ENCODE assay signal across 33 cellular contexts in the genomic region with DNA sequence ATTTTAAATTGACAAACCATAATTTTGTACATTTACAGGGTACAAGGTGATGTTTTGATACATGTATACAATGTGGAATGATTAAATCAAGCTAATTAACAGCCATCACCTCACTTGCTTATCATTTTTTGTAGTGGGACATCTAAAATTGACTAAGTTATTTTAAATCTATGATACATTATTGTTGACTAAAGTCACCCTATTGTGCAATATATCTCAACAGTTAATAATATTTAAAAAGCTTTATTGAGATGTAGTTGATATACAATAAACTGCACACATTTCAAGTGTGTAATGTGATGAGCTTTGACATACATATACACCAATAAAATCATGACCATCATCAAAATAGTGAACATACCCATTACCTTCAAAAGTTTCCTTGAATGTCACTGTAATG.
"Had no signal": no experiment of that assay in that cellular context is flagged by ENCODE, and none has a peak within 500 bp of the region (broad histone marks: within the 10 kb centered on the region; RNA-seq: fewer than 3 reads in every experiment).

No MANE protein-coding gene starts in this region.

- DNase-seq: activated effector memory CD4-positive, alpha-beta T cell treated with anti-CD3 and anti-CD28 coated beads, Interleukin-2, amount 50 U/mL, for 16 hours; activated effector memory CD4-positive, alpha-beta T cell treated with Interleukin-2 at 50 U/mL for 16 hours; activated gamma-delta T cell; activated gamma-delta T cell treated with Interleukin-2 at 50 U/mL for 16 hours; activated naive CD4-positive, alpha-beta T cell; activated naive CD4-positive, alpha-beta T cell treated with anti-CD3 and anti-CD28 coated beads for 36 hours; activated naive CD4-positive, alpha-beta T cell treated with anti-CD3 and anti-CD28 coated beads, Interleukin-2, amount 10 ng/mL, durations not matched to agents 7 days and 5 days; activated naive CD4-positive, alpha-beta T cell treated with anti-CD3 and anti-CD28 coated beads, Interleukin-2, amount 50 U/mL, for 16 hours; activated naive CD4-positive, alpha-beta T cell treated with Interleukin-2 at 50 U/mL for 16 hours; activated naive CD8-positive, alpha-beta T cell treated with anti-CD3 and anti-CD28 coated beads for 36 hours; activated naive CD8-positive, alpha-beta T cell treated with anti-CD3 and anti-CD28 coated beads, Interleukin-2, amount 10 ng/mL, durations not matched to agents 7 days and 5 days; activated naive CD8-positive, alpha-beta T cell treated with anti-CD3 and anti-CD28 coated beads, Interleukin-2, amount 50 U/mL, for 24 hours; activated T-cell treated with anti-CD3 and anti-CD28 coated beads, Interleukin-2, amount 50 U/mL, for 4 hours; activated T-cell treated with anti-CD3 and anti-CD28 coated beads, Interleukin-2, amount 50 U/mL, for 48 hours; activated T-cell treated with anti-CD3 and anti-CD28 coated beads, Interleukin-2, amount 50 U/mL, for 72 hours; adrenal gland; amniotic stem cell; amygdala; anterior cingulate cortex; aorta; body of pancreas; brain microvascular endothelial cell; caudate nucleus; central memory CD4-positive, alpha-beta T cell; cerebellar nuclear complex had no signal

- ATAC-seq: activated naive CD4-positive, alpha-beta T cell treated with anti-CD3 and anti-CD28 coated beads, Interleukin-2, amount 50 U/mL, for 72 hours; activated naive CD8-positive, alpha-beta T cell treated with anti-CD3 and anti-CD28 coated beads, Interleukin-2, amount 50 U/mL, for 24 hours; activated T-cell treated with anti-CD3 and anti-CD28 coated beads, Interleukin-2, amount 50 U/mL, for 4 hours; activated T-cell treated with anti-CD3 and anti-CD28 coated beads, Interleukin-2, amount 50 U/mL, for 72 hours; activated T-helper 17 cell treated with anti-CD3 and anti-CD28 coated beads, Interleukin-2, amount 50 U/mL, for 72 hours; body of pancreas had no signal

- FAIRE-seq: astrocyte, bronchial epithelial cell, colon had no signal

- H3K4me3 ChIP-seq: adrenal gland, ascending aorta, body of pancreas, breast epithelium, cardiac muscle cell had no signal

- H3K27ac ChIP-seq: adrenal gland, ascending aorta, body of pancreas, brain microvascular endothelial cell, breast epithelium, cardiac muscle cell had no signal

- H3K9me3 ChIP-seq: adrenal gland, ascending aorta, body of pancreas, breast epithelium had no signal

- H3K4me1 ChIP-seq: adrenal gland, ascending aorta, body of pancreas, breast epithelium had no signal

- H3K27me3 ChIP-seq: adrenal gland, ascending aorta, body of pancreas, brain microvascular endothelial cell, breast epithelium, cardiac muscle cell had no signal

- H3K36me3 ChIP-seq: adrenal gland, ascending aorta, brain microvascular endothelial cell, breast epithelium, cardiac muscle cell had no signal
